In the genomic region with DNA sequence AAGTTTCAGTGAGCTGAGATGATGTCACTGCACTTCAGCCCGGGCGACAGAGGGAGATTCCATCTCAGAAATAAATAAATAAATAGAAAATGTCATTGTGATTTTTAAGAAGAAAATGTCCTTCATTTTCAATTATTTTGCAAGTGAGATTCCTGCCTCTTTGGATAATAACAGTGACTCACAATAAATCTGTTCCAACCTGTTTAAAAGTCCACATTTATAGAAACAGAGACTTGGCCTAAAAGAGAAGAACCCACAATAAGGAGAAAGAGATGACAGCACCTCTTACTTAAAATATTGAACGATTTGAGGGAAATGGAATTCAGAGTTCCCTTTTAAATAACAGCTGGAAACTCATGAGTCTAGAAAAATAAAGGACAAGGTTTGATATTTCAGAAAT, we compare ENCODE assay signal across 23 cellular contexts.
"Had no signal": no experiment of that assay in that cellular context is flagged by ENCODE, and none has a peak within 500 bp of the region (broad histone marks: within the 10 kb centered on the region; RNA-seq: fewer than 3 reads in every experiment).

No MANE protein-coding gene starts in this region.

- ATAC-seq: mucosa of descending colon; naive thymus-derived CD4-positive, alpha-beta T cell; natural killer cell treated with Interleukin-12 subunit alpha and Interleukin-12 subunit beta and Interleukin-15 and Interleukin-18, amount 100 ng/mL, for 72 hours; right lobe of liver; stimulated activated memory B cell treated with anti-CD40 and anti-IgM and Interleukin-4, amounts not matched to agents 10 μg/mL and 1 μg/mL and 100 μg/mL, for 72 hours; stimulated activated naive CD8-positive, alpha-beta T cell treated with anti-CD3 and anti-CD28 coated beads, Interleukin-15, amount 100 ng/mL, for 72 hours had no signal

- H3K4me3 ChIP-seq: left ventricle myocardium inferior, lung, mucosa of descending colon, ovary, right atrium auricular region, right lobe of liver, smooth muscle cell, tibial nerve, uterus had no signal

- H3K27ac ChIP-seq: left ventricle myocardium inferior, ovary, right atrium auricular region, right lobe of liver, tibial nerve, uterus had no signal

- H3K4me2 ChIP-seq: smooth muscle cell had no signal

- H3K36me3 ChIP-seq: left ventricle myocardium inferior, ovary, right atrium auricular region, right lobe of liver, tibial nerve, uterus had no signal

- H3K27me3 ChIP-seq: ovary, right atrium auricular region, right lobe of liver, tibial nerve, uterus had no signal

- H3K4me1 ChIP-seq: left ventricle myocardium inferior, right atrium auricular region, right lobe of liver, tibial nerve, uterus had no signal

- H3K9me3 ChIP-seq: left ventricle myocardium inferior, mucosa of descending colon, ovary, right atrium auricular region, right lobe of liver, tibial nerve, uterus had no signal

- FAIRE-seq: islet of Langerhans had no signal

- DNase-seq: hypothalamus; immature natural killer cell; left ventricle myocardium inferior; midbrain; mucosa of descending colon; naive thymus-derived CD4-positive, alpha-beta T cell; ovary; right lobe of liver; stimulated activated CD4-positive, alpha-beta T cell treated with anti-CD3 and anti-CD28 coated beads, Interleukin-1b, Interleukin-23, amount 100 ng/mL, for 48 hours; stimulated activated CD4-positive, alpha-beta T cell treated with anti-CD3 and anti-CD28 coated beads, Interleukin-2, amount 100 ng/mL, for 48 hours; stimulated activated CD4-positive, alpha-beta T cell treated with anti-CD3 and anti-CD28 coated beads, Interleukin-4, amount 100 ng/mL, for 4 hours; stimulated activated CD8-positive, alpha-beta memory T cell treated with anti-CD3 and anti-CD28 coated beads, Interleukin-4, amount 100 ng/mL, for 48 hours; stimulated activated naive CD4-positive, alpha-beta T cell treated with Interleukin-2 at 50 U/mL for 16 hours; stimulated activated naive CD8-positive, alpha-beta T cell treated with anti-CD3 and anti-CD28 coated beads, Interleukin-15, amount 100 ng/mL, for 72 hours; substantia nigra; uterus had no signal
